Comparison of ENCODE assay signal across 13 cellular contexts in genomic region chr10:30346615-30347014, GRCh38. TPM values are rescaled to one million over a fixed set of nuclear protein-coding genes. Genes with fewer than 3 reads are reported as not detected.
DNase-seq lines count a peak whose midpoint lies in the region; ATAC-seq and TF ChIP-seq lines count a peak whose summit lies in the region.
"Had no signal": no experiment of that assay in that cellular context is flagged by ENCODE, and none has a peak within 500 bp of the region (broad histone marks: within the 10 kb centered on the region; RNA-seq: fewer than 3 reads in every experiment).

No MANE protein-coding gene starts in this region.

- TF ChIP-seq CTCF in NB4 (IDR thresholded peaks at IDR 0.05; ENCODE audit: low read depth, low read length) (no peak), brain (conservative IDR thresholded peaks at IDR 0.05) (no peak), testis (IDR thresholded peaks at IDR 0.05) (no peak)

- no peaks in the 10 kb centered on the region for H3K9me3 Mint-ChIP-seq in activated T-cell treated with anti-CD3 and anti-CD28 coated beads, Interleukin-2, amount 50 U/mL, for 72 hours
- H3K9me3 Mint-ChIP-seq in brain = no peaks in the 10 kb centered on the region

- no peak for DNase-seq in activated T-cell treated with anti-CD3 and anti-CD28 coated beads, Interleukin-2, amount 50 U/mL, for 72 hours
- DNase-seq in activated T-cell treated with anti-CD3 and anti-CD28 coated beads, Interleukin-2, amount 50 U/mL, for 48 hours = no peak
- DNase-seq in NB4 (ENCODE audit: low read depth) (no peak), caudate nucleus (lab: John Stamatoyannopoulos, UW) (no peak), SKM-1 treated with dmso at 0.1 percent for 144 hours (lab: John Stamatoyannopoulos, UW; ENCODE audit: unreplicated experiment) (no peak), testis (no peak)
- DNase-seq: GOT3, heart left ventricle, left ventricle myocardium inferior, NCI-H1417, ovary had no signal

- H3K4me3 Mint-ChIP-seq in activated T-cell treated with anti-CD3 and anti-CD28 coated beads, Interleukin-2, amount 50 U/mL, for 72 hours = peak overlapping the region; percentile 93 to 94
- H3K4me3 Mint-ChIP-seq in brain = peak overlapping the region; percentile 94 to 100 (median 98)

- H3K27me3 Mint-ChIP-seq in activated T-cell treated with anti-CD3 and anti-CD28 coated beads, Interleukin-2, amount 50 U/mL, for 72 hours (ENCODE audit: low read depth) = no peaks in the 10 kb centered on the region
- peaks cover 7% of the 10 kb centered on the region for H3K27me3 Mint-ChIP-seq in brain

- H3K27me3 ChIP-seq in skeletal muscle satellite cell (ENCODE audit: control insufficient read depth, insufficient read depth, low read length) (no peaks in the 10 kb centered on the region), testis (no peaks in the 10 kb centered on the region)
- H3K27me3 ChIP-seq: heart left ventricle, ovary had no signal

- peak overlapping the region; percentile 94 for H3K27ac Mint-ChIP-seq in activated T-cell treated with anti-CD3 and anti-CD28 coated beads, Interleukin-2, amount 50 U/mL, for 72 hours
- peak overlapping the region in 3 of 5 experiments; percentile 55 to 68 (median 56) for H3K27ac Mint-ChIP-seq in brain

- peaks cover 68% of the 10 kb centered on the region for H3K4me1 Mint-ChIP-seq in activated T-cell treated with anti-CD3 and anti-CD28 coated beads, Interleukin-2, amount 50 U/mL, for 72 hours (ENCODE audit: low read depth)
- H3K4me1 Mint-ChIP-seq in brain = peaks cover 48% of the 10 kb centered on the region

- TF ChIP-seq POLR2A in NB4 (IDR thresholded peaks at IDR 0.05; ENCODE audit: extremely low read depth, insufficient read length) (no peak), testis (IDR thresholded peaks at IDR 0.05) (no peak)

- no peaks in the 10 kb centered on the region for H3K36me3 ChIP-seq in skeletal muscle satellite cell (ENCODE audit: insufficient read depth, low read length)
- no peaks in the 10 kb centered on the region for H3K36me3 ChIP-seq in testis (ENCODE audit: low read depth, missing control alignments)
- H3K36me3 ChIP-seq: ovary had no signal

- H3K4me2 ChIP-seq in skeletal muscle satellite cell (ENCODE audit: low read length) = peak overlapping the region; percentile 52

- no peak for ATAC-seq in activated T-cell treated with anti-CD3 and anti-CD28 coated beads, Interleukin-2, amount 50 U/mL, for 72 hours (replicated peaks in 1 of 2)
- ATAC-seq: heart left ventricle had no signal

- intact Hi-C loops in testis (cut with DNase I; ENCODE audit: low total_unique reads) = no loop called here

- H3K9me3 ChIP-seq in skeletal muscle satellite cell (replicated peaks; ENCODE audit: low read length) = no peaks in the 10 kb centered on the region
- no peaks in the 10 kb centered on the region for H3K9me3 ChIP-seq in testis
- H3K9me3 ChIP-seq: heart left ventricle, left ventricle myocardium inferior, ovary had no signal

- no peak overlapping the region for H3K9ac ChIP-seq in skeletal muscle satellite cell (ENCODE audit: low read depth, low read length)

- H3K4me3 ChIP-seq in NB4 (ENCODE audit: low read depth, low read length) = peak overlapping the region; percentile 99
- no peak overlapping the region for H3K4me3 ChIP-seq in skeletal muscle satellite cell (ENCODE audit: low read length)
- no peak overlapping the region for H3K4me3 ChIP-seq in testis
- H3K4me3 ChIP-seq: ovary had no signal

- H3K4me1 ChIP-seq in skeletal muscle satellite cell (ENCODE audit: control insufficient read depth, insufficient read depth, low read length) = peaks cover 14% of the 10 kb centered on the region
- peaks cover 13% of the 10 kb centered on the region for H3K4me1 ChIP-seq in testis

- H3K36me3 Mint-ChIP-seq in activated T-cell treated with anti-CD3 and anti-CD28 coated beads, Interleukin-2, amount 50 U/mL, for 72 hours (ENCODE audit: insufficient read depth in 2 of 2) = peaks cover 0 to 10% of the 10 kb centered on the region in 2 donors
- peaks cover 24% of the 10 kb centered on the region for H3K36me3 Mint-ChIP-seq in brain

- 63 to 68% methylated on average over 4 of the region's 4 CpGs for WGBS in testis, 2 donors

- H3K27ac ChIP-seq in caudate nucleus (ENCODE audit: low read depth, low read length) = no peak overlapping the region
- H3K27ac ChIP-seq in testis = no peak overlapping the region
- H3K27ac ChIP-seq: heart left ventricle, left ventricle myocardium inferior, ovary had no signal

RNA-seq across cellular contexts. Expression of gene MTPAP, which starts 2.5 kb away (rescaled TPM):
- total RNA-seq in activated T-cell treated with anti-CD3 and anti-CD28 coated beads, Interleukin-2, amount 50 U/mL, for 72 hours = 10 to 100 TPM; 36.8 to 43.1 TPM
- polyA plus RNA-seq in brain (ENCODE audit: insufficient read depth, low read depth, low replicate concordance) = 7.6 TPM
- total RNA-seq in skeletal muscle satellite cell (2012; rRNA removed) = 11.4 and 12.4 TPM in 2 replicates
- 10 to 100 TPM; 33.9 to 39.8 TPM for total RNA-seq in testis
- polyA plus RNA-seq in testis (ENCODE audit: insufficient read depth, low read depth, low replicate concordance) = 43.7 TPM
